In genomic region chr12:109803678-109804077, GRCh38 we compare ENCODE assay signal across 27 cellular contexts.
"Had no signal": no experiment of that assay in that cellular context is flagged by ENCODE, and none has a peak within 500 bp of the region (broad histone marks: within the 10 kb centered on the region; RNA-seq: fewer than 3 reads in every experiment).

No MANE protein-coding gene starts in this region.

- FAIRE-seq: urothelium cell line had no signal

- DNase-seq: stimulated activated CD4-positive, alpha-beta T cell treated with anti-CD3 and anti-CD28 coated beads, Interleukin-2, amount 100 ng/mL, for 48 hours; stimulated activated CD4-positive, alpha-beta T cell treated with anti-CD3 and anti-CD28 coated beads, Interleukin-4, amount 100 ng/mL, for 1 hour; stimulated activated CD4-positive, alpha-beta T cell treated with anti-CD3 and anti-CD28 coated beads, Interleukin-4, amount 100 ng/mL, for 24 hours; stimulated activated CD4-positive, alpha-beta T cell treated with anti-CD3 and anti-CD28 coated beads, Interleukin-4, amount 100 ng/mL, for 4 hours; stimulated activated CD8-positive, alpha-beta memory T cell treated with anti-CD3 and anti-CD28 coated beads, Interleukin-4, amount 100 ng/mL, for 48 hours; stimulated activated naive B cell treated with anti-CD40 and anti-IgM and Interleukin-4, amounts not matched to agents 10 μg/mL and 1 μg/mL and 100 μg/mL, for 72 hours; stimulated activated naive CD4-positive, alpha-beta T cell; stimulated activated naive CD4-positive, alpha-beta T cell treated with Interleukin-2 at 50 U/mL for 16 hours; stimulated activated naive CD8-positive, alpha-beta T cell treated with anti-CD3 and anti-CD28 coated beads, Interleukin-15, amount 100 ng/mL, for 72 hours; stimulated activated naive CD8-positive, alpha-beta T cell treated with anti-CD3 and anti-CD28 coated beads, Interleukin-15, Interleukin-2, amounts not matched to agents 100 U/mL and 50 U/mL, for 24 hours; stomach; substantia nigra; testis; thyroid gland; tibial artery; transverse colon; trophoblast cell; upper lobe of left lung; upper lobe of right lung; uterus had no signal

- ATAC-seq: stimulated activated effector memory CD8-positive, alpha-beta T cell treated with anti-CD3 and anti-CD28 coated beads, Interleukin-12 subunit alpha, Interleukin-12 subunit beta, amount 100 ng/mL, for 72 hours; stimulated activated memory B cell treated with anti-CD40 and anti-IgM and Interleukin-4, amounts not matched to agents 10 μg/mL and 1 μg/mL and 100 μg/mL, for 72 hours; stimulated activated naive B cell treated with anti-CD40 and anti-IgM and Interleukin-4, amounts not matched to agents 10 μg/mL and 1 μg/mL and 100 μg/mL, for 72 hours; stimulated activated naive CD8-positive, alpha-beta T cell treated with anti-CD3 and anti-CD28 coated beads, Interleukin-15, amount 100 ng/mL, for 72 hours; stimulated activated naive CD8-positive, alpha-beta T cell treated with anti-CD3 and anti-CD28 coated beads, Interleukin-15, Interleukin-2, amounts not matched to agents 100 U/mL and 50 U/mL, for 24 hours; upper lobe of right lung had no signal

- H3K4me3 ChIP-seq: stomach, suprapubic skin, testis, thoracic aorta, thyroid gland, tibial artery, tibial nerve, transverse colon, upper lobe of left lung, upper lobe of right lung, uterus, vagina had no signal

- H3K27ac ChIP-seq: stomach, suprapubic skin, testis, thoracic aorta, thyroid gland, tibial artery, tibial nerve, transverse colon, upper lobe of left lung, upper lobe of right lung, uterus, vagina had no signal

- H3K36me3 ChIP-seq: stomach, thoracic aorta, thyroid gland, tibial nerve, transverse colon, upper lobe of left lung, upper lobe of right lung, uterus, vagina had no signal

- H3K27me3 ChIP-seq: stomach, suprapubic skin, testis, thyroid gland, tibial nerve, transverse colon, upper lobe of left lung, upper lobe of right lung, uterus, vagina had no signal

- H3K9me3 ChIP-seq: stomach, suprapubic skin, testis, thoracic aorta, thyroid gland, tibial artery, tibial nerve, transverse colon, upper lobe of left lung, upper lobe of right lung, uterus, vagina had no signal

- H3K4me1 ChIP-seq: testis, thyroid gland, tibial artery, transverse colon, upper lobe of left lung, upper lobe of right lung, uterus, vagina had no signal
